Comparison of ENCODE assay signal across 13 cellular contexts in the genomic region with DNA sequence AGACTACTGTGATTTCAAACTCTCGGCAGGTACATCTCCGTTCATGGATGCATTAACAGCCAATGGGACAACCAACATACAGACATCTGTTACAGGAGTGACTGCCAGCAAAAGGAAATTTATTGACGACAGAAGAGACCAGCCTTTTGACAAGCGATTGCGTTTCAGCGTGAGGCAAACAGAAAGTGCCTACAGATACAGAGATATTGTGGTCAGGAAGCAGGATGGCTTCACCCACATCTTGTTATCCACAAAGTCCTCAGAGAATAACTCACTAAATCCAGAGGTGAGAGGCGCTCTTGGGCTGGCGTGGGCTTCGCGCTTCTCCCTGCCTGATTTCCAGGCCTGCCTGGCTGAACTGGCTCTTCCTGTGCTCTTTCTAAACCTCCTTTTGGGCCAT.
A peak's percentile ranks its signal among the peaks of the same experiment; 100 is the strongest.
DNase-seq lines count a peak whose midpoint lies in the region; ATAC-seq, FAIRE-seq and TF ChIP-seq lines count a peak whose summit lies in the region.
"Had no signal": no experiment of that assay in that cellular context is flagged by ENCODE, and none has a peak within 500 bp of the region (broad histone marks: within the 10 kb centered on the region; RNA-seq: fewer than 3 reads in every experiment).

No MANE protein-coding gene starts in this region.

- H3K9me3 ChIP-seq in kidney (ENCODE audit: control insufficient read depth in 1 of 2, low read length in 2 of 2) (no peaks in the 10 kb centered on the region), adrenal gland (replicated peaks in 1 of 3) (no peaks in the 10 kb centered on the region)
- H3K9me3 ChIP-seq: Caco-2 had no signal

- peaks cover 46% of the 10 kb centered on the region for H3K36me3 Mint-ChIP-seq in activated B cell treated with CpG ODN at 0.5 μM for 24 hours (ENCODE audit: low read depth)
- peaks cover 11 to 14% of the 10 kb centered on the region in 2 donors for H3K36me3 Mint-ChIP-seq in naive B cell

- peak; percentile 70 for ATAC-seq in GM19463 (IDR thresholded peaks at IDR 0.05; ENCODE audit: unreplicated experiment)
- no peak for ATAC-seq in activated B cell treated with CpG ODN at 0.5 μM for 24 hours (ENCODE audit: low read depth)
- ATAC-seq in naive B cell (ENCODE audit: low read depth in 2 of 2) = no peak
- ATAC-seq: Right ventricle myocardium inferior had no signal

- CTCF ChIA-PET in activated B cell treated with CpG ODN at 0.5 μM for 24 hours (lab: Charles Lee) = interaction anchor here (1.0 to 1.2 kb wide), 3 partner anchors 24 to 654 kb away, joined by 3 to 5 read pairs (median 3); no protein-coding TSS in a partner anchor

- H3K27ac ChIP-seq in kidney (ENCODE audit: low read depth in 2 of 2, low read length in 2 of 2) (no peak overlapping the region), adrenal gland (no peak overlapping the region)

- no peak for FAIRE-seq in kidney (lab: Jason Lieb, UNC)
- FAIRE-seq: TTC549 had no signal

- H3K27me3 Mint-ChIP-seq in activated B cell treated with CpG ODN at 0.5 μM for 24 hours (no peaks in the 10 kb centered on the region), naive B cell (no peaks in the 10 kb centered on the region)
- H3K27me3 Mint-ChIP-seq: activated naive CD4-positive, alpha-beta T cell treated with anti-CD3 and anti-CD28 coated beads, Interleukin-2, amount 50 U/mL, for 24 hours; progenitor cell of endocrine pancreas had no signal

- H3K27ac Mint-ChIP-seq in activated B cell treated with CpG ODN at 0.5 μM for 24 hours (peak overlapping the region; percentile 54), naive B cell (peak overlapping the region in 4 of 6 donors; percentile 33 to 92 (median 84))
- H3K27ac Mint-ChIP-seq: activated naive CD4-positive, alpha-beta T cell treated with anti-CD3 and anti-CD28 coated beads, Interleukin-2, amount 50 U/mL, for 24 hours had no signal

- H3K4me3 ChIP-seq in kidney (ENCODE audit: low read length in 2 of 2) = no peak overlapping the region
- H3K4me3 ChIP-seq in adrenal gland = no peak overlapping the region

- H3K36me3 ChIP-seq in kidney (ENCODE audit: control insufficient read depth in 1 of 2, insufficient read depth in 2 of 2, low read length in 2 of 2) (no peaks in the 10 kb centered on the region), adrenal gland (replicated peaks in 1 of 2) (no peaks in the 10 kb centered on the region)

- WGBS in adrenal gland, 4 donors = 93 to 95% (median 94%) methylated on average over 10 of the region's 10 CpGs

- TF ChIP-seq CTCF in activated B cell treated with CpG ODN at 0.5 μM for 24 hours (IDR thresholded peaks at IDR 0.05) = no peak
- no peak for TF ChIP-seq CTCF in kidney (IDR thresholded peaks at IDR 0.05; ENCODE audit: borderline replicate concordance, extremely low read depth, insufficient read depth)
- no peak for TF ChIP-seq CTCF in adrenal gland (IDR thresholded peaks at IDR 0.05)

- H3K4me1 Mint-ChIP-seq in activated B cell treated with CpG ODN at 0.5 μM for 24 hours (peaks cover 26% of the 10 kb centered on the region), naive B cell (peaks cover 24 to 36% (median 26%) of the 10 kb centered on the region in 3 donors)

- POLR2A ChIA-PET in activated B cell treated with CpG ODN at 0.5 μM for 24 hours (lab: Charles Lee) = interaction anchor here (1.2 kb wide), 1 partner anchor 10 kb away, joined by 3 read pairs; no protein-coding TSS in a partner anchor

- peaks cover 4 to 5% of the 10 kb centered on the region in 2 donors for H3K4me1 ChIP-seq in kidney (ENCODE audit: control insufficient read depth in 1 of 2, insufficient read depth in 1 of 2, low read depth in 1 of 2, low read length in 2 of 2)
- peaks cover 0 to 19% of the 10 kb centered on the region in 2 donors for H3K4me1 ChIP-seq in adrenal gland (replicated peaks in 1 of 2)

- no peak overlapping the region for H3K9ac ChIP-seq in kidney (ENCODE audit: low read length in 2 of 2)

- DNase-seq in CMK (ENCODE audit: low read depth) (peak; percentile 56), activated B cell treated with CpG ODN at 0.5 μM for 24 hours (no peak), naive B cell (no peak), kidney (no peak), amniotic stem cell (lab: John Stamatoyannopoulos, UW) (no peak), adrenal gland (no peak)
- DNase-seq: Caco-2, NCI-H524 had no signal

- no peak for TF ChIP-seq POLR2A in adrenal gland (IDR thresholded peaks at IDR 0.05)

- H3K9me3 Mint-ChIP-seq in activated B cell treated with CpG ODN at 0.5 μM for 24 hours = no peaks in the 10 kb centered on the region
- no peaks in the 10 kb centered on the region for H3K9me3 Mint-ChIP-seq in naive B cell
- H3K9me3 Mint-ChIP-seq: activated naive CD4-positive, alpha-beta T cell treated with anti-CD3 and anti-CD28 coated beads, Interleukin-2, amount 50 U/mL, for 24 hours had no signal

- H3K4me3 Mint-ChIP-seq in activated B cell treated with CpG ODN at 0.5 μM for 24 hours (no peak overlapping the region), naive B cell (no peak overlapping the region)
- H3K4me3 Mint-ChIP-seq: activated naive CD4-positive, alpha-beta T cell treated with anti-CD3 and anti-CD28 coated beads, Interleukin-2, amount 50 U/mL, for 24 hours had no signal

- H3K27me3 ChIP-seq in adrenal gland = no peaks in the 10 kb centered on the region

- intact Hi-C loops in activated B cell treated with CpG ODN at 0.5 μM for 24 hours (cut with micrococcal nuclease) (loop anchor here (5.0 to 10.0 kb wide), 4 partner anchors 158 to 1191 kb away; partner anchors contain the start of gene CDYL), kidney (cut with DNase I) (no loop called here), adrenal gland (cut with DNase I) (no loop called here)
